In the genomic region with DNA sequence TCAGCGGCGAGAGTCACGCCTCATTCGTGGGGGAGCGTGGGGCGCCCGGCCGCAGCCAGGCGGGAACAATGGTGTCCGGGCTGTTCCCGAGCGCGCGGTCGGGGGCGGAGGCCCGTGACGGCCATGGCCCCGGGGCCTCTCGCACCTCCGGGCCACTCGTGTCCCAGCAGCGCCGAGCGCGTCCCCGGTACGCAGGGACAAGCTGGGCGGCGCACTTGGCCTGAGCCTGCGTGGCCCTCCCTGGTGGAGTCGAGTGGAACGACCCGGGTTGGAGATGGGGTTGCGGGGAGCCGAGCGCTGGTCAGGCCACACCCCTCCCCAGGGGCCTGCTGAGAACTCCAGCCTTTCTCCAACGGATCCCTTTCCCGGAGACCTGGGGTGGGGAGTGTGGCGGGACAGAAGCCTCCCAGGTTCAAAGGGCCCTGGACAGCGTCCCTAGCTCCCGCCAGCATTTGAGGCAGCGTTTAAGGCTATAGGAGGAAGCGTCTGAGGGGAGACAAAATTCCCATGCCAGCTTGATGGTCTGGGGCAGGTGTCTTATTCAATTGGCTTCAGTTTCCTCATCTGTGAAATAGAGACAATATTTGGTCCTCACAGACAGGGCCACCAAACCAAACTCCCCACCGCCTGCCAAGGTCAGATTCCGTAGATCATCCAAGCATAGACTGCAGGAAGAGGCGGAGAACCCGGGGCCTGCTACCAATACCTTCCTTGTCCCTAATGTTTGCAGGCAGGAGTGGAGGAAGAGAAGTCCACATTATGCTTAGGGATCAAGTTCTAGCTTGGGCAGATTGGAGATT, we compare ENCODE assay signal across 8 cellular contexts. TPM values are rescaled to one million over a fixed set of nuclear protein-coding genes. Genes with fewer than 3 reads are reported as not detected.
DNase-seq lines count a peak whose midpoint lies in the region; ATAC-seq and TF ChIP-seq lines count a peak whose summit lies in the region.

No MANE protein-coding gene starts in this region.

- no peak for TF ChIP-seq CTCF in HFF-Myc (IDR thresholded peaks at IDR 0.05; ENCODE audit: low read depth, low read length, missing control alignments)
- TF ChIP-seq CTCF in thoracic aorta (IDR thresholded peaks at IDR 0.05), result peak; percentile 46

- peak overlapping the region; percentile 95 to 97 for H3K9ac ChIP-seq in mucosa of rectum (ENCODE audit: low read depth in 1 of 2, low read length in 2 of 2)

- ATAC-seq in thoracic aorta (ENCODE audit: insufficient number of reproducible peaks, low FRiP score, low read depth), result peak; percentile 25

- H3K4me1 ChIP-seq in mucosa of rectum (ENCODE audit: control insufficient read depth in 2 of 2, insufficient read depth in 2 of 2, low read length in 2 of 2) (peaks cover 32 to 37% of the 10 kb centered on the region in 2 donors), thoracic aorta (ENCODE audit: control insufficient read depth in 1 of 2, low read depth in 2 of 2) (peaks cover 8 to 9% of the 10 kb centered on the region in 2 donors)

- H3K4me3 ChIP-seq in HFF-Myc (replicated peaks; ENCODE audit: low read depth, low read length) (peak overlapping the region; percentile 86), mucosa of rectum (ENCODE audit: low read length in 2 of 2) (peak overlapping the region; percentile 71 to 87), thoracic aorta (peak overlapping the region; percentile 94)

- peak overlapping the region; percentile 88 for H3K27ac ChIP-seq in epithelial cell of prostate
- peak overlapping the region; percentile 91 to 93 for H3K27ac ChIP-seq in mucosa of rectum (ENCODE audit: low read depth in 2 of 2, low read length in 2 of 2)
- H3K27ac ChIP-seq in thoracic aorta, result peak overlapping the region; percentile 70 to 87

- H3K27me3 ChIP-seq in mucosa of rectum (ENCODE audit: control insufficient read depth in 2 of 2, insufficient read depth in 2 of 2, low read length in 2 of 2) (no peaks in the 10 kb centered on the region), thoracic aorta (replicated peaks; ENCODE audit: insufficient read depth) (no peaks in the 10 kb centered on the region)

- H3K36me3 ChIP-seq in mucosa of rectum (ENCODE audit: control insufficient read depth in 2 of 2, insufficient read depth in 2 of 2, low read length in 2 of 2), result peaks cover 5 to 7% of the 10 kb centered on the region in 2 donors
- no peaks in the 10 kb centered on the region for H3K36me3 ChIP-seq in thoracic aorta

- H3K9me3 ChIP-seq in mucosa of rectum (ENCODE audit: control insufficient read depth in 2 of 2, low read length in 2 of 2) (no peaks in the 10 kb centered on the region), thoracic aorta (no peaks in the 10 kb centered on the region)

- DNase-seq in SIG-M5 treated with dmso at 0.1 percent for 504 hours (lab: John Stamatoyannopoulos, UW; ENCODE audit: unreplicated experiment), result peak; percentile 22
- DNase-seq in SIG-M5 (lab: John Stamatoyannopoulos, UW), result no peak
- no peak for DNase-seq in HFF-Myc (ENCODE audit: extremely low read depth, low read depth)
- DNase-seq in M059J (ENCODE audit: low read depth), result peak; percentile 68
- DNase-seq in activated CD4-positive, alpha-beta T cell treated with anti-CD3 and anti-CD28 coated beads, Interleukin-2, amount 50 U/mL, for 1 hour, result peak; percentile 31
- no peak for DNase-seq in epithelial cell of prostate (ENCODE audit: low read depth, low spot score)
- no peak for DNase-seq in thoracic aorta (ENCODE audit: low spot score)

RNA-seq across cellular contexts. Expression of a gene that starts 0.5 kb away (rescaled TPM):
- 25.9 and 31.9 TPM in 2 replicates for total RNA-seq in M059J (2014; rRNA removed; shearing (Covaris generic))
- total RNA-seq in thoracic aorta, result 100 to 1,000 TPM in 1 of 2 donors, 10 to 100 TPM in 1; 44.3 to 106 TPM

RNA-seq across cellular contexts. Expression of a gene that starts 37.6 kb away (rescaled TPM):
- not detected in 2 replicates for total RNA-seq in M059J (2014; rRNA removed; shearing (Covaris generic))
- total RNA-seq in thoracic aorta, result not detected

RNA-seq across cellular contexts. Expression of a gene that starts 39.6 kb away (rescaled TPM):
- total RNA-seq in M059J (2014; rRNA removed; shearing (Covaris generic)), result not detected in 2 replicates
- not detected for total RNA-seq in thoracic aorta

Comparison
In these comparisons a context has a peak if more than half of its experiments do, and no peak if none do; other contexts are left out.
1. DNase-seq: peak in SIG-M5 treated with dmso at 0.1 percent for 504 hours (single experiment), M059J (single experiment) and activated CD4-positive, alpha-beta T cell treated with anti-CD3 and anti-CD28 coated beads, Interleukin-2, amount 50 U/mL, for 1 hour (single experiment); none in SIG-M5 (single experiment), HFF-Myc (single experiment), epithelial cell of prostate (single experiment) and thoracic aorta (single experiment).
2. Peak in every context shown above with its lines, with median percentiles within 50 percentile points of each other: H3K4me3 ChIP-seq and H3K27ac ChIP-seq.